In genomic region chr14:77327111-77327510, GRCh38 we compare ENCODE assay signal across 24 cellular contexts. TPM values are rescaled to one million over a fixed set of nuclear protein-coding genes. Genes with fewer than 3 reads are reported as not detected.
DNase-seq lines count a peak whose midpoint lies in the region; ATAC-seq, FAIRE-seq and TF ChIP-seq lines count a peak whose summit lies in the region.
"Had no signal": no experiment of that assay in that cellular context is flagged by ENCODE, and none has a peak within 500 bp of the region (broad histone marks: within the 10 kb centered on the region; RNA-seq: fewer than 3 reads in every experiment).

No MANE protein-coding gene starts in this region.

- peak; percentile 24 for ATAC-seq in naive thymus-derived CD4-positive, alpha-beta T cell
- ATAC-seq in activated CD8-positive, alpha-beta T cell treated with anti-CD3 and anti-CD28 coated beads for 36 hours = no peak
- ATAC-seq: GM12878 had no signal

- no peak for FAIRE-seq in D721Med (lab: Jason Lieb, UNC)
- FAIRE-seq: A204.1, GM12878, GM19239, H1, HTR-8/SVneo had no signal

- no peak for TF ChIP-seq CTCF in D721Med (IDR thresholded peaks at IDR 0.05; ENCODE audit: insufficient read depth, missing control alignments)
- no peak for TF ChIP-seq CTCF in WERI-Rb-1 (IDR thresholded peaks at IDR 0.05; ENCODE audit: low read depth, low read length)
- TF ChIP-seq CTCF in activated CD8-positive, alpha-beta T cell treated with anti-CD3 and anti-CD28 coated beads for 36 hours (IDR thresholded peaks at IDR 0.05) = no peak

- peak overlapping the region; percentile 52 for H3K27ac ChIP-seq in WERI-Rb-1
- H3K27ac ChIP-seq in naive thymus-derived CD4-positive, alpha-beta T cell (ENCODE audit: low read depth, low read length) = no peak overlapping the region

- no peaks in the 10 kb centered on the region for H3K36me3 Mint-ChIP-seq in naive thymus-derived CD4-positive, alpha-beta T cell
- H3K36me3 Mint-ChIP-seq in activated CD8-positive, alpha-beta T cell treated with anti-CD3 and anti-CD28 coated beads for 36 hours (ENCODE audit: low read depth) = no peaks in the 10 kb centered on the region
- H3K36me3 Mint-ChIP-seq: CD8-positive, alpha-beta memory T cell had no signal

- no peak overlapping the region for H3K27ac Mint-ChIP-seq in naive thymus-derived CD4-positive, alpha-beta T cell
- H3K27ac Mint-ChIP-seq in activated CD8-positive, alpha-beta T cell treated with anti-CD3 and anti-CD28 coated beads for 36 hours = no peak overlapping the region

- no peak overlapping the region for H3K4me3 Mint-ChIP-seq in naive thymus-derived CD4-positive, alpha-beta T cell
- H3K4me3 Mint-ChIP-seq in activated CD8-positive, alpha-beta T cell treated with anti-CD3 and anti-CD28 coated beads for 36 hours = no peak overlapping the region
- H3K4me3 Mint-ChIP-seq: CD4-positive, CD25-positive, alpha-beta regulatory T cell; H9 had no signal

- H3K4me1 Mint-ChIP-seq in naive thymus-derived CD4-positive, alpha-beta T cell = peaks cover 3 to 8% (median 6%) of the 10 kb centered on the region in 7 donors
- H3K4me1 Mint-ChIP-seq in activated CD8-positive, alpha-beta T cell treated with anti-CD3 and anti-CD28 coated beads for 36 hours (ENCODE audit: low read depth) = peaks cover 5% of the 10 kb centered on the region

- H3K4me1 ChIP-seq in naive thymus-derived CD4-positive, alpha-beta T cell (ENCODE audit: control insufficient read depth in 2 of 2, insufficient read depth in 2 of 2, low read length in 2 of 2) = no peaks in the 10 kb centered on the region
- H3K4me1 ChIP-seq: BE2C had no signal

- POLR2A ChIA-PET in naive thymus-derived CD4-positive, alpha-beta T cell (lab: Charles Lee) = no interaction called here
- POLR2A ChIA-PET in activated CD8-positive, alpha-beta T cell treated with anti-CD3 and anti-CD28 coated beads for 36 hours (lab: Charles Lee) = no interaction called here

- no peaks in the 10 kb centered on the region for H3K27me3 Mint-ChIP-seq in naive thymus-derived CD4-positive, alpha-beta T cell
- H3K27me3 Mint-ChIP-seq in activated CD8-positive, alpha-beta T cell treated with anti-CD3 and anti-CD28 coated beads for 36 hours = no peaks in the 10 kb centered on the region
- H3K27me3 Mint-ChIP-seq: CD4-positive, CD25-positive, alpha-beta regulatory T cell; CD8-positive, alpha-beta memory T cell had no signal

- CTCF ChIA-PET in naive thymus-derived CD4-positive, alpha-beta T cell (lab: Charles Lee) = no interaction called here
- CTCF ChIA-PET in activated CD8-positive, alpha-beta T cell treated with anti-CD3 and anti-CD28 coated beads for 36 hours (lab: Charles Lee) = no interaction called here

- no peaks in the 10 kb centered on the region for H3K9me3 ChIP-seq in WERI-Rb-1 (ENCODE audit: severe bottlenecking)
- no peaks in the 10 kb centered on the region for H3K9me3 ChIP-seq in naive thymus-derived CD4-positive, alpha-beta T cell (ENCODE audit: control insufficient read depth in 2 of 3, low read length in 3 of 3)
- H3K9me3 ChIP-seq: BE2C had no signal

- H3K27me3 ChIP-seq in WERI-Rb-1 (ENCODE audit: insufficient read depth, low read depth, severe bottlenecking) = no peaks in the 10 kb centered on the region
- H3K27me3 ChIP-seq in naive thymus-derived CD4-positive, alpha-beta T cell (ENCODE audit: control insufficient read depth in 2 of 2, insufficient read depth in 2 of 2, low read length in 2 of 2) = no peaks in the 10 kb centered on the region
- H3K27me3 ChIP-seq: BE2C had no signal

- DNase-seq in D721Med (ENCODE audit: insufficient read length, low spot score) (peak; percentile 44), WERI-Rb-1 (peak; percentile 74), posterior cingulate gyrus (no peak)
- DNase-seq in naive thymus-derived CD4-positive, alpha-beta T cell = no peak
- DNase-seq in activated CD8-positive, alpha-beta T cell treated with anti-CD3 and anti-CD28 coated beads for 36 hours = no peak
- no peak for DNase-seq in activated CD4-positive, alpha-beta T cell treated with anti-CD3 and anti-CD28 coated beads, Interleukin-2, amount 50 U/mL, for 1 hour
- no peak for DNase-seq in activated CD4-positive, alpha-beta T cell treated with anti-CD3 and anti-CD28 coated beads, Interleukin-2, amount 50 U/mL, for 48 hours
- DNase-seq: ACHN; BE2C; C1 segment of cervical spinal cord; CD4-positive, CD25-positive, alpha-beta regulatory T cell; CD8-positive, alpha-beta memory T cell; COR-L47; DMS53; DND-41; EL; H9; IMR-90 had no signal

- H3K9me3 Mint-ChIP-seq in naive thymus-derived CD4-positive, alpha-beta T cell = no peaks in the 10 kb centered on the region
- no peaks in the 10 kb centered on the region for H3K9me3 Mint-ChIP-seq in activated CD8-positive, alpha-beta T cell treated with anti-CD3 and anti-CD28 coated beads for 36 hours
- H3K9me3 Mint-ChIP-seq: CD8-positive, alpha-beta memory T cell; H9 had no signal

- H3K4me3 ChIP-seq in WERI-Rb-1 (ENCODE audit: low read depth, low read length) = no peak overlapping the region
- no peak overlapping the region for H3K4me3 ChIP-seq in naive thymus-derived CD4-positive, alpha-beta T cell (ENCODE audit: low read length)
- H3K4me3 ChIP-seq: GM12878 had no signal

- intact Hi-C loops in naive thymus-derived CD4-positive, alpha-beta T cell (cut with micrococcal nuclease) = loop anchor here in 1 of 2 donors (10.0 kb wide), 1 partner anchor 202 kb away; no protein-coding TSS in a partner anchor
- intact Hi-C loops in activated CD8-positive, alpha-beta T cell treated with anti-CD3 and anti-CD28 coated beads for 36 hours (cut with micrococcal nuclease) = no loop called here
- intact Hi-C loops in posterior cingulate gyrus (cut with DNase I) = loop anchor here (10.0 kb wide), 2 partner anchors 228 to 288 kb away; partner anchors contain the start of gene SPTLC2

- H3K36me3 ChIP-seq in WERI-Rb-1 = no peaks in the 10 kb centered on the region
- H3K36me3 ChIP-seq in naive thymus-derived CD4-positive, alpha-beta T cell (ENCODE audit: control insufficient read depth in 2 of 3, insufficient read depth in 3 of 3, low read length in 3 of 3) = no peaks in the 10 kb centered on the region
- H3K36me3 ChIP-seq: BE2C had no signal

RNA-seq across cellular contexts. Expression of gene GSTZ1, which starts 6.3 kb away (rescaled TPM):
- 10 to 100 TPM in 3 of 5 experiments, 1 to 10 TPM in 2; 7.1 to 13.4 (median 11.5) TPM for total RNA-seq in naive thymus-derived CD4-positive, alpha-beta T cell
- 1 to 10 TPM; 5.6 to 9.5 TPM for polyA plus RNA-seq in naive thymus-derived CD4-positive, alpha-beta T cell
- total RNA-seq in activated CD8-positive, alpha-beta T cell treated with anti-CD3 and anti-CD28 coated beads for 36 hours = 10 to 100 TPM; 19.1 to 20.5 TPM

RNA-seq across cellular contexts. Expression of gene POMT2, which starts 6.4 kb away (rescaled TPM):
- total RNA-seq in naive thymus-derived CD4-positive, alpha-beta T cell = 10 to 100 TPM in 2 of 5 experiments, 1 to 10 TPM in 3; 6.9 to 15.3 (median 9.4) TPM
- under 1 TPM in 1 of 2 donors, not detected in 1; 0.39 TPM for polyA plus RNA-seq in naive thymus-derived CD4-positive, alpha-beta T cell
- 10 to 100 TPM; 14.2 to 15.3 TPM for total RNA-seq in activated CD8-positive, alpha-beta T cell treated with anti-CD3 and anti-CD28 coated beads for 36 hours

RNA-seq across cellular contexts. Expression of gene TMED8, which starts 49.8 kb away (rescaled TPM):
- 10 to 100 TPM in 1 of 5 experiments, 1 to 10 TPM in 4; 5.5 to 18.6 (median 7.0) TPM for total RNA-seq in naive thymus-derived CD4-positive, alpha-beta T cell
- 1 to 10 TPM; 2.4 to 3.1 TPM for polyA plus RNA-seq in naive thymus-derived CD4-positive, alpha-beta T cell
- total RNA-seq in activated CD8-positive, alpha-beta T cell treated with anti-CD3 and anti-CD28 coated beads for 36 hours = 10 to 100 TPM; 25.0 to 25.4 TPM

RNA-seq across cellular contexts. Expression of gene SAMD15, which starts 50.1 kb away (rescaled TPM):
- under 1 TPM in 3 of 5 experiments, not detected in 2; 0.27 to 0.46 (median 0.42) TPM for total RNA-seq in naive thymus-derived CD4-positive, alpha-beta T cell
- polyA plus RNA-seq in naive thymus-derived CD4-positive, alpha-beta T cell = not detected
- under 1 TPM; 0.11 to 0.56 TPM for total RNA-seq in activated CD8-positive, alpha-beta T cell treated with anti-CD3 and anti-CD28 coated beads for 36 hours
- polyA plus RNA-seq: CD4-positive, CD25-positive, alpha-beta regulatory T cell had no signal

RNA-seq across cellular contexts. Expression of gene NGB, which starts 56.1 kb away (rescaled TPM):
- not detected for total RNA-seq in naive thymus-derived CD4-positive, alpha-beta T cell
- not detected for polyA plus RNA-seq in naive thymus-derived CD4-positive, alpha-beta T cell
- not detected for total RNA-seq in activated CD8-positive, alpha-beta T cell treated with anti-CD3 and anti-CD28 coated beads for 36 hours
- total RNA-seq: CD4-positive, CD25-positive, alpha-beta regulatory T cell; CD8-positive, alpha-beta memory T cell; G401; GM12878; IMR-90 had no signal
- polyA plus RNA-seq: CD4-positive, CD25-positive, alpha-beta regulatory T cell; CD8-positive, alpha-beta memory T cell; IMR-90 had no signal

Comparison
In these comparisons a context has a peak if more than half of its experiments do, and no peak if none do; other contexts are left out.
1. DNase-seq: peak in D721Med (single experiment) and WERI-Rb-1 (single experiment); none in naive thymus-derived CD4-positive, alpha-beta T cell (0 of 9), activated CD8-positive, alpha-beta T cell treated with anti-CD3 and anti-CD28 coated beads for 36 hours (single experiment), activated CD4-positive, alpha-beta T cell treated with anti-CD3 and anti-CD28 coated beads, Interleukin-2, amount 50 U/mL, for 1 hour (single experiment), posterior cingulate gyrus (0 of 10) and activated CD4-positive, alpha-beta T cell treated with anti-CD3 and anti-CD28 coated beads, Interleukin-2, amount 50 U/mL, for 48 hours (0 of 2).